ENCODE assay signal across 8 cellular contexts in genomic region chr4:48343035-48343434, GRCh38. TPM values are rescaled to one million over a fixed set of nuclear protein-coding genes. Genes with fewer than 3 reads are reported as not detected.
DNase-seq lines count a peak whose midpoint lies in the region; ATAC-seq and TF ChIP-seq lines count a peak whose summit lies in the region.

No MANE protein-coding gene starts in this region.

- H3K9me3 Mint-ChIP-seq in activated T-cell treated with anti-CD3 and anti-CD28 coated beads, Interleukin-2, amount 50 U/mL, for 72 hours, result no peaks in the 10 kb centered on the region
- H3K9me3 Mint-ChIP-seq in activated naive CD8-positive, alpha-beta T cell (ENCODE audit: low read depth), result no peaks in the 10 kb centered on the region

- H3K36me3 ChIP-seq in left lung (no peaks in the 10 kb centered on the region), transverse colon (no peaks in the 10 kb centered on the region)

- no peaks in the 10 kb centered on the region for H3K27me3 Mint-ChIP-seq in activated T-cell treated with anti-CD3 and anti-CD28 coated beads, Interleukin-2, amount 50 U/mL, for 72 hours (ENCODE audit: low read depth)
- H3K27me3 Mint-ChIP-seq in activated naive CD8-positive, alpha-beta T cell, result no peaks in the 10 kb centered on the region

- DNase-seq in activated T-cell treated with anti-CD3 and anti-CD28 coated beads, Interleukin-2, amount 50 U/mL, for 72 hours, result no peak
- no peak for DNase-seq in activated T-cell treated with anti-CD3 and anti-CD28 coated beads, Interleukin-2, amount 50 U/mL, for 48 hours
- DNase-seq in left lung (no peak), transverse colon (no peak), left colon (no peak)

- H3K27me3 ChIP-seq in left lung (no peaks in the 10 kb centered on the region), transverse colon (no peaks in the 10 kb centered on the region)

- no peak for TF ChIP-seq EP300 in transverse colon (IDR thresholded peaks at IDR 0.05; ENCODE audit: low read depth)

- H3K4me3 ChIP-seq in left lung (peak overlapping the region; percentile 77 to 96), transverse colon (peak overlapping the region in 3 of 4 donors; percentile 94 to 97 (median 95))

- H3K4me3 Mint-ChIP-seq in activated T-cell treated with anti-CD3 and anti-CD28 coated beads, Interleukin-2, amount 50 U/mL, for 72 hours, result peak overlapping the region; percentile 81 to 96
- H3K4me3 Mint-ChIP-seq in activated naive CD8-positive, alpha-beta T cell, result peak overlapping the region; percentile 99

- peak overlapping the region; percentile 91 for H3K27ac Mint-ChIP-seq in activated T-cell treated with anti-CD3 and anti-CD28 coated beads, Interleukin-2, amount 50 U/mL, for 72 hours
- H3K27ac Mint-ChIP-seq in activated naive CD8-positive, alpha-beta T cell, result peak overlapping the region; percentile 64

- H3K4me1 Mint-ChIP-seq in activated T-cell treated with anti-CD3 and anti-CD28 coated beads, Interleukin-2, amount 50 U/mL, for 72 hours (ENCODE audit: low read depth), result peaks cover 69% of the 10 kb centered on the region
- peaks cover 60% of the 10 kb centered on the region for H3K4me1 Mint-ChIP-seq in activated naive CD8-positive, alpha-beta T cell (ENCODE audit: low read depth)

- no peak overlapping the region for H3K27ac ChIP-seq in left lung
- H3K27ac ChIP-seq in transverse colon, result peak overlapping the region in 3 of 4 donors; percentile 27 to 99 (median 99)

- TF ChIP-seq CTCF in left lung (IDR thresholded peaks at IDR 0.05) (no peak), transverse colon (IDR thresholded peaks at IDR 0.05) (no peak)

- H3K36me3 Mint-ChIP-seq in activated T-cell treated with anti-CD3 and anti-CD28 coated beads, Interleukin-2, amount 50 U/mL, for 72 hours (ENCODE audit: insufficient read depth in 2 of 2), result peaks cover 2% of the 10 kb centered on the region in 2 donors
- H3K36me3 Mint-ChIP-seq in activated naive CD8-positive, alpha-beta T cell, result no peaks in the 10 kb centered on the region

- no peak for TF ChIP-seq POLR2A in transverse colon (IDR thresholded peaks at IDR 0.05)

- intact Hi-C loops in left lung (cut with DNase I) (no loop called here), transverse colon (cut with DNase I; ENCODE audit: low total_unique reads) (no loop called here), left colon (cut with DNase I, micrococcal nuclease) (no loop called here)

- 13 to 20% methylated on average over 3 of the region's 3 CpGs for whole genome bisulfite sequencing in transverse colon (ENCODE audit: low coverage in 1 of 2), 2 donors

- no peak for ATAC-seq in activated T-cell treated with anti-CD3 and anti-CD28 coated beads, Interleukin-2, amount 50 U/mL, for 72 hours (replicated peaks in 1 of 2)
- ATAC-seq in left lung (no peak), HG03469 (IDR thresholded peaks at IDR 0.05; ENCODE audit: unreplicated experiment) (no peak), left colon (no peak), GM18519 (IDR thresholded peaks at IDR 0.05; ENCODE audit: low FRiP score, unreplicated experiment) (no peak)

- H3K4me1 ChIP-seq in left lung, result peaks cover 10 to 47% of the 10 kb centered on the region in 2 donors
- H3K4me1 ChIP-seq in transverse colon, result peaks cover 9 to 65% (median 36%) of the 10 kb centered on the region in 4 donors

- in situ Hi-C loops in transverse colon (cut with MboI; ENCODE audit: low pct_ligation_motif_present in 1 of 4, low pct_unique_long_range_greater_than_20kb in 1 of 4, low sequenced_read_pairs in 3 of 4), result loop anchor here in 2 of 4 donors (25.0 kb wide), 1 partner anchor 444 kb away; the partner anchor contains the start of gene FRYL (in 2 of the 2)

- H3K9me3 ChIP-seq in left lung (no peaks in the 10 kb centered on the region), transverse colon (no peaks in the 10 kb centered on the region)

RNA-seq across cellular contexts. Expression of gene SLAIN2, which starts 1.7 kb away (rescaled TPM):
- total RNA-seq in activated T-cell treated with anti-CD3 and anti-CD28 coated beads, Interleukin-2, amount 50 U/mL, for 72 hours, result 10 to 100 TPM; 43.4 to 58.0 TPM
- total RNA-seq in left lung (10 to 100 TPM; 82.1 to 87.0 TPM), transverse colon (100 to 1,000 TPM in 1 of 4 donors, 10 to 100 TPM in 3; 28.4 to 355 (median 55.8) TPM), left colon (10 to 100 TPM; 90.1 to 94.4 TPM)

Comparison
In these comparisons a context has a peak if more than half of its experiments do, and no peak if none do; other contexts are left out.
1. H3K27ac ChIP-seq: peak in transverse colon (3 of 4); none in left lung (0 of 2).